ENCODE assay signal across 8 cellular contexts in the genomic region with DNA sequence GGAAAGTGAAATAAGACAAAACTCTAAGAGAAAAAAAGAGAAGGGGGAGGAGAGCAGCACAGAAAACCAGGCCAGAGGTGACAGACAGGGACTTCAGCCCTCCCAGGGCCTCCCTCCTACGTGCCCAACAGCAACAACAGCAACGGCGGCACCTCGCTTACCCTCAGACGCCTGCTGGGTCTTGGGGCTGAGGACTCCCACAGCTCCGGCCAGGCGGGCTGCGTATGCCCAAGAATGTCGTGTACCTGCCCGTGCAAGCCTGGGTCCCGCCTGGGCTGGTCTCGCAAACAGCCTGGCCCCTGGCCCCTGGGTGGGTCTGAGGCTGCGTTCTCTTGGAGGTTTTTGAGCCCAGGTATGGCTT. TPM values are rescaled to one million over a fixed set of nuclear protein-coding genes. Genes with fewer than 3 reads are reported as not detected.
DNase-seq lines count a peak whose midpoint lies in the region; ATAC-seq, FAIRE-seq and TF ChIP-seq lines count a peak whose summit lies in the region.

No MANE protein-coding gene starts in this region.

- H3K9me3 Mint-ChIP-seq in CD8-positive, alpha-beta T cell = no peaks in the 10 kb centered on the region

- H3K27me3 Mint-ChIP-seq in CD8-positive, alpha-beta T cell (ENCODE audit: low read depth) = no peaks in the 10 kb centered on the region

- H3K4me3 ChIP-seq in CD8-positive, alpha-beta T cell (ENCODE audit: low read depth, low read length) = peak overlapping the region; percentile 89
- H3K4me3 ChIP-seq in cardiac muscle cell (no peak overlapping the region), small intestine (ENCODE audit: low read depth in 1 of 2, low read length in 2 of 2) (peak overlapping the region; percentile 50 to 64)

- CTCF ChIA-PET in CD8-positive, alpha-beta T cell (lab: Charles Lee) = interaction anchor here (1.2 to 11.0 kb wide), 3 partner anchors 37 to 464 kb away, joined by 3 to 157 read pairs (median 7); a partner anchor contains a TSS

- H3K36me3 Mint-ChIP-seq in CD8-positive, alpha-beta T cell = peaks cover 47% of the 10 kb centered on the region

- peak overlapping the region; percentile 80 for H3K27ac ChIP-seq in CD8-positive, alpha-beta T cell (ENCODE audit: low read depth, low read length)
- H3K27ac ChIP-seq in cardiac muscle cell (peak overlapping the region; percentile 42), small intestine (ENCODE audit: low read depth in 1 of 2, low read length in 1 of 2) (peak overlapping the region; percentile 68 to 79)

- FAIRE-seq in small intestine (lab: Jason Lieb, UNC) = no peak
- FAIRE-seq in D721Med (lab: Jason Lieb, UNC) = no peak

- H3K4me3 Mint-ChIP-seq in CD8-positive, alpha-beta T cell = peak overlapping the region; percentile 98

- WGBS in small intestine, 3 donors = 0 to 1% (median 1%) methylated on average over 13 of the region's 13 CpGs

- peak overlapping the region; percentile 98 for H3K27ac Mint-ChIP-seq in CD8-positive, alpha-beta T cell

- H3K9me3 ChIP-seq in CD8-positive, alpha-beta T cell (ENCODE audit: low read length) = no peaks in the 10 kb centered on the region
- H3K9me3 ChIP-seq in cardiac muscle cell (ENCODE audit: low read depth) (no peaks in the 10 kb centered on the region), small intestine (ENCODE audit: control insufficient read depth, low read depth) (no peaks in the 10 kb centered on the region)

- intact Hi-C loops in CD8-positive, alpha-beta T cell (cut with DNase I, micrococcal nuclease) = loop anchor here (1.0 to 2.0 kb wide), 5 partner anchors 31 to 421 kb away; a partner anchor contains a TSS

- H3K36me3 ChIP-seq in CD8-positive, alpha-beta T cell (ENCODE audit: insufficient read depth, low read length) = peaks cover 7% of the 10 kb centered on the region
- no peaks in the 10 kb centered on the region for H3K36me3 ChIP-seq in cardiac muscle cell
- no peaks in the 10 kb centered on the region for H3K36me3 ChIP-seq in small intestine (ENCODE audit: control insufficient read depth in 2 of 2, insufficient read depth in 2 of 2, low read length in 2 of 2)

- peak; percentile 37 for ATAC-seq in CD8-positive, alpha-beta T cell
- ATAC-seq in HG03442 (IDR thresholded peaks at IDR 0.05; ENCODE audit: unreplicated experiment) = no peak

- TF ChIP-seq CTCF in CD8-positive, alpha-beta T cell (IDR thresholded peaks at IDR 0.05) = no peak
- no peak for TF ChIP-seq CTCF in cardiac muscle cell (IDR thresholded peaks at IDR 0.05; ENCODE audit: low read depth, low read length)
- no peak for TF ChIP-seq CTCF in D721Med (IDR thresholded peaks at IDR 0.05; ENCODE audit: insufficient read depth, missing control alignments)

- H3K4me1 ChIP-seq in CD8-positive, alpha-beta T cell (ENCODE audit: insufficient read depth, low read length) = peaks cover 64% of the 10 kb centered on the region
- peaks cover 44% of the 10 kb centered on the region for H3K4me1 ChIP-seq in cardiac muscle cell (ENCODE audit: low read depth)
- H3K4me1 ChIP-seq in small intestine (ENCODE audit: control insufficient read depth in 2 of 2, insufficient read depth in 1 of 2, low read depth in 1 of 2, low read length in 1 of 2) = peaks cover 13 to 18% of the 10 kb centered on the region in 2 donors

- POLR2A ChIA-PET in CD8-positive, alpha-beta T cell (lab: Charles Lee) = interaction anchor here (1.0 to 1.8 kb wide), 5 partner anchors 10 to 92 kb away, joined by 3 to 11 read pairs (median 6); a partner anchor contains a TSS

- H3K27me3 ChIP-seq in CD8-positive, alpha-beta T cell (ENCODE audit: insufficient read depth, low read length) = no peaks in the 10 kb centered on the region
- no peaks in the 10 kb centered on the region for H3K27me3 ChIP-seq in cardiac muscle cell
- H3K27me3 ChIP-seq in small intestine (ENCODE audit: control insufficient read depth in 2 of 2, insufficient read depth in 2 of 2, low read length in 2 of 2) = no peaks in the 10 kb centered on the region

- peaks cover 67% of the 10 kb centered on the region for H3K4me1 Mint-ChIP-seq in CD8-positive, alpha-beta T cell (ENCODE audit: low read depth)

- DNase-seq in CD8-positive, alpha-beta T cell = peak in 6 of 7 experiments; percentile 14 to 75 (median 52)
- peak; percentile 48 for DNase-seq in NCI-H1105 treated with DMSO at 0.1 percent for 48 hours (lab: John Stamatoyannopoulos, UW)
- peak; percentile 31 for DNase-seq in activated gamma-delta T cell treated with anti-CD3 and anti-CD28 coated beads, Interleukin-2, amount 50 U/mL, for 16 hours (ENCODE audit: low read depth)
- DNase-seq in cardiac muscle cell (ENCODE audit: low read depth in 1 of 2, low spot score in 1 of 2) = peak in 1 of 2 donors; percentile 62
- peak; percentile 68 for DNase-seq in small intestine
- DNase-seq in D721Med (ENCODE audit: insufficient read length, low spot score) = no peak
- no peak for DNase-seq in NCI-H1694 treated with DMSO at 0.1 percent for 48 hours (lab: John Stamatoyannopoulos, UW)

RNA-seq across cellular contexts. Expression of a gene that starts 30.5 kb away (rescaled TPM):
- total RNA-seq in CD8-positive, alpha-beta T cell = 10 to 100 TPM; 93.5 to 95.2 TPM
- 134 and 200 TPM in 2 replicates for total RNA-seq in cardiac muscle cell
- polyA plus RNA-seq in cardiac muscle cell = 41.5 and 54.6 TPM in 2 replicates
- polyA plus RNA-seq in small intestine = 10 to 100 TPM; 42.2 to 58.4 (median 48.0) TPM

RNA-seq across cellular contexts. Expression of a gene that starts 47.4 kb away (rescaled TPM):
- total RNA-seq in CD8-positive, alpha-beta T cell = 1 to 10 TPM; 3.8 to 4.2 TPM
- 0.18 and 0.92 TPM in 2 replicates for total RNA-seq in cardiac muscle cell
- 0.56 TPM in 1 of 2 replicates, not detected in the other for polyA plus RNA-seq in cardiac muscle cell
- polyA plus RNA-seq in small intestine = 10 to 100 TPM in 1 of 3 donors, 1 to 10 TPM in 2; 1.8 to 31.6 (median 8.1) TPM

Comparison
In these comparisons a context has a peak if more than half of its experiments do, and no peak if none do; other contexts are left out.
1. DNase-seq: peak in CD8-positive, alpha-beta T cell (6 of 7), NCI-H1105 treated with DMSO at 0.1 percent for 48 hours (single experiment), activated gamma-delta T cell treated with anti-CD3 and anti-CD28 coated beads, Interleukin-2, amount 50 U/mL, for 16 hours (single experiment) and small intestine (single experiment); none in D721Med (single experiment) and NCI-H1694 treated with DMSO at 0.1 percent for 48 hours (single experiment).
2. Peak in every context shown above with its lines, with median percentiles within 50 percentile points of each other: H3K27ac ChIP-seq.